In the genomic region with DNA sequence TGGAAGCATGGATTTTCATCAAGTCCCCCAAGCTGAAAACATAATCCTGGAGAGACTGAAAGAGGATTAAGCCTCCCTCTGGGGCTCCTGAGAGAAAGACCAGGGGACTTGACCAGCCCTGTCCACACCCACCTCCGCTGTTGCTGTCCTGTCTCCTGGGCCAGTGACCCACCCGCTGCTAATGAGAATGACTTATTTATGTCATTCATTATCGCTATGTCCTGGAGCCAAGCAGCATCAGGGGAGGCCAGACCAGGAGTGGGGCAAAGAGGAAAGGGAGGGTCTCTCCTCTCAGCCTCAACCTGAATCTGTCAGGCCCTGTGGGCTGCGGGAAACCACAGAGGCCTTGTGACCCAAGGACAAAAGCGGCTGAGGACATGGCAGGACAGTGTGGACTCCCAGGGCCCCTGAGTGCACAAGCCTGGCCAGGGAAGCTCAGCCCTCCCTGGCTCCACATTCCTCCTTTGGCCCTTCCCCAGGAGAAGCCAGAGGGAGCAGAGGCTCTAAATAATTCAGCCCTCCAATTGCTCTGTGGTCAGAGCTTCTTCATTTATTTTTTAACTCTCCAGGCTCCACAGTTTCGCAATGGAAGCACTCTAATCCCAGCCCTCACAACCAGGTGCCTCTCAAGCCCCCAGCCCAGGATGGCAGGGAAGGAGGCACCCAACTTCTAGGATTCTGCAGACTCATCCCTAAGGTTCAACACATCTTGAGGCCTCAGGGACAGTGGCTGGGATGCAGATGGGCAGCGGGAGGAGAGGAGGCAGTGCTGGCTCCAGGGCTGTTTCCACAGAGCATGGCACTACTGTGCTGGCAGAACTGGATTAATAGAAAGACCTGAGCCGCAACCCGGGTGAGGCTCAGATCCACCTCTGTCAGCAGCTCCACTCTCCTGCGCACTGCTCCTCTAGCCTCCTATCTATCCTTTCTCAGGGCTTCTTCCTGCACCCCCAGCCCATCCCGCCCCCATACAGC, we compare ENCODE assay signal across 1 cellular context.
TF ChIP-seq lines count a peak whose summit lies in the region.

No MANE protein-coding gene starts in this region.

TF ChIP-seq in HepG2, 621 proteins besides CTCF, POLR2A, EP300 and RAD21 (continued from another document and continues in another):
- TF ChIP-seq, protein P1, sequence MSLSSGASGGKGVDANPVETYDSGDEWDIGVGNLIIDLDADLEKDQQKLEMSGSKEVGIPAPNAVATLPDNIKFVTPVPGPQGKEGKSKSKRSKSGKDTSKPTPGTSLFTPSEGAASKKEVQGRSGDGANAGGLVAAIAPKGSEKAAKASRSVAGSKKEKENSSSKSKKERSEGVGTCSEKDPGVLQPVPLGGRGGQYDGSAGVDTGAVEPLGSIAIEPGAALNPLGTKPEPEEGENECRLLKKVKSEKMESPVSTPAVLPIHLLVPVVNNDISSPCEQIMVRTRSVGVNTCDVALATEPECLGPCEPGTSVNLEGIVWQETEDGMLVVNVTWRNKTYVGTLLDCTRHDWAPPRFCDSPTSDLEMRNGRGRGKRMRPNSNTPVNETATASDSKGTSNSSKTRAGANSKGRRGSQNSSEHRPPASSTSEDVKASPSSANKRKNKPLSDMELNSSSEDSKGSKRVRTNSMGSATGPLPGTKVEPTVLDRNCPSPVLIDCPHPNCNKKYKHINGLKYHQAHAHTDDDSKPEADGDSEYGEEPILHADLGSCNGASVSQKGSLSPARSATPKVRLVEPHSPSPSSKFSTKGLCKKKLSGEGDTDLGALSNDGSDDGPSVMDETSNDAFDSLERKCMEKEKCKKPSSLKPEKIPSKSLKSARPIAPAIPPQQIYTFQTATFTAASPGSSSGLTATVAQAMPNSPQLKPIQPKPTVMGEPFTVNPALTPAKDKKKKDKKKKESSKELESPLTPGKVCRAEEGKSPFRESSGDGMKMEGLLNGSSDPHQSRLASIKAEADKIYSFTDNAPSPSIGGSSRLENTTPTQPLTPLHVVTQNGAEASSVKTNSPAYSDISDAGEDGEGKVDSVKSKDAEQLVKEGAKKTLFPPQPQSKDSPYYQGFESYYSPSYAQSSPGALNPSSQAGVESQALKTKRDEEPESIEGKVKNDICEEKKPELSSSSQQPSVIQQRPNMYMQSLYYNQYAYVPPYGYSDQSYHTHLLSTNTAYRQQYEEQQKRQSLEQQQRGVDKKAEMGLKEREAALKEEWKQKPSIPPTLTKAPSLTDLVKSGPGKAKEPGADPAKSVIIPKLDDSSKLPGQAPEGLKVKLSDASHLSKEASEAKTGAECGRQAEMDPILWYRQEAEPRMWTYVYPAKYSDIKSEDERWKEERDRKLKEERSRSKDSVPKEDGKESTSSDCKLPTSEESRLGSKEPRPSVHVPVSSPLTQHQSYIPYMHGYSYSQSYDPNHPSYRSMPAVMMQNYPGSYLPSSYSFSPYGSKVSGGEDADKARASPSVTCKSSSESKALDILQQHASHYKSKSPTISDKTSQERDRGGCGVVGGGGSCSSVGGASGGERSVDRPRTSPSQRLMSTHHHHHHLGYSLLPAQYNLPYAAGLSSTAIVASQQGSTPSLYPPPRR (CRISPR knock-in tag; IDR thresholded peaks at IDR 0.05; ENCODE audit: borderline replicate concordance): 0 out of 2 replicates have a peak, but pooled peaks have one; percentile 8
- TF ChIP-seq, protein P2, sequence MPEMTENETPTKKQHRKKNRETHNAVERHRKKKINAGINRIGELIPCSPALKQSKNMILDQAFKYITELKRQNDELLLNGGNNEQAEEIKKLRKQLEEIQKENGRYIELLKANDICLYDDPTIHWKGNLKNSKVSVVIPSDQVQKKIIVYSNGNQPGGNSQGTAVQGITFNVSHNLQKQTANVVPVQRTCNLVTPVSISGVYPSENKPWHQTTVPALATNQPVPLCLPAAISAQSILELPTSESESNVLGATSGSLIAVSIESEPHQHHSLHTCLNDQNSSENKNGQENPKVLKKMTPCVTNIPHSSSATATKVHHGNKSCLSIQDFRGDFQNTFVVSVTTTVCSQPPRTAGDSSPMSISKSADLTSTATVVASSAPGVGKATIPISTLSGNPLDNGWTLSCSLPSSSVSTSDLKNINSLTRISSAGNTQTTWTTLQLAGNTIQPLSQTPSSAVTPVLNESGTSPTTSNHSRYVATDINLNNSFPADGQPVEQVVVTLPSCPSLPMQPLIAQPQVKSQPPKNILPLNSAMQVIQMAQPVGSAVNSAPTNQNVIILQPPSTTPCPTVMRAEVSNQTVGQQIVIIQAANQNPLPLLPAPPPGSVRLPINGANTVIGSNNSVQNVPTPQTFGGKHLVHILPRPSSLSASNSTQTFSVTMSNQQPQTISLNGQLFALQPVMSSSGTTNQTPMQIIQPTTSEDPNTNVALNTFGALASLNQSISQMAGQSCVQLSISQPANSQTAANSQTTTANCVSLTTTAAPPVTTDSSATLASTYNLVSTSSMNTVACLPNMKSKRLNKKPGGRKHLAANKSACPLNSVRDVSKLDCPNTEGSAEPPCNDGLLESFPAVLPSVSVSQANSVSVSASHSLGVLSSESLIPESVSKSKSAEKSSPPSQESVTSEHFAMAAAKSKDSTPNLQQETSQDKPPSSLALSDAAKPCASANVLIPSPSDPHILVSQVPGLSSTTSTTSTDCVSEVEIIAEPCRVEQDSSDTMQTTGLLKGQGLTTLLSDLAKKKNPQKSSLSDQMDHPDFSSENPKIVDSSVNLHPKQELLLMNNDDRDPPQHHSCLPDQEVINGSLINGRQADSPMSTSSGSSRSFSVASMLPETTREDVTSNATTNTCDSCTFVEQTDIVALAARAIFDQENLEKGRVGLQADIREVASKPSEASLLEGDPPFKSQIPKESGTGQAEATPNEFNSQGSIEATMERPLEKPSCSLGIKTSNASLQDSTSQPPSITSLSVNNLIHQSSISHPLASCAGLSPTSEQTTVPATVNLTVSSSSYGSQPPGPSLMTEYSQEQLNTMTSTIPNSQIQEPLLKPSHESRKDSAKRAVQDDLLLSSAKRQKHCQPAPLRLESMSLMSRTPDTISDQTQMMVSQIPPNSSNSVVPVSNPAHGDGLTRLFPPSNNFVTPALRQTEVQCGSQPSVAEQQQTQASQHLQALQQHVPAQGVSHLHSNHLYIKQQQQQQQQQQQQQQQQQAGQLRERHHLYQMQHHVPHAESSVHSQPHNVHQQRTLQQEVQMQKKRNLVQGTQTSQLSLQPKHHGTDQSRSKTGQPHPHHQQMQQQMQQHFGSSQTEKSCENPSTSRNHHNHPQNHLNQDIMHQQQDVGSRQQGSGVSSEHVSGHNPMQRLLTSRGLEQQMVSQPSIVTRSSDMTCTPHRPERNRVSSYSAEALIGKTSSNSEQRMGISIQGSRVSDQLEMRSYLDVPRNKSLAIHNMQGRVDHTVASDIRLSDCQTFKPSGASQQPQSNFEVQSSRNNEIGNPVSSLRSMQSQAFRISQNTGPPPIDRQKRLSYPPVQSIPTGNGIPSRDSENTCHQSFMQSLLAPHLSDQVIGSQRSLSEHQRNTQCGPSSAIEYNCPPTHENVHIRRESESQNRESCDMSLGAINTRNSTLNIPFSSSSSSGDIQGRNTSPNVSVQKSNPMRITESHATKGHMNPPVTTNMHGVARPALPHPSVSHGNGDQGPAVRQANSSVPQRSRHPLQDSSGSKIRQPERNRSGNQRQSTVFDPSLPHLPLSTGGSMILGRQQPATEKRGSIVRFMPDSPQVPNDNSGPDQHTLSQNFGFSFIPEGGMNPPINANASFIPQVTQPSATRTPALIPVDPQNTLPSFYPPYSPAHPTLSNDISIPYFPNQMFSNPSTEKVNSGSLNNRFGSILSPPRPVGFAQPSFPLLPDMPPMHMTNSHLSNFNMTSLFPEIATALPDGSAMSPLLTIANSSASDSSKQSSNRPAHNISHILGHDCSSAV (CRISPR knock-in tag; IDR thresholded peaks at IDR 0.05; ENCODE audit: borderline replicate concordance): no peak
- no peak for TF ChIP-seq SP5 (CRISPR knock-in tag; IDR thresholded peaks at IDR 0.05; ENCODE audit: borderline replicate concordance, low read depth)
- TF ChIP-seq HOXA9 (CRISPR knock-in tag; IDR thresholded peaks at IDR 0.05; ENCODE audit: borderline replicate concordance): no peak
- peak; percentile 38; the same call in 1 of the 2 replicates for TF ChIP-seq ZNF335 (CRISPR knock-in tag; IDR thresholded peaks at IDR 0.05)
- TF ChIP-seq CCDC6 (CRISPR knock-in tag; IDR thresholded peaks at IDR 0.05): 0 out of 2 replicates have a peak, but pooled peaks have one; percentile 10
- no peak for TF ChIP-seq MEIS1 (CRISPR knock-in tag; IDR thresholded peaks at IDR 0.05; ENCODE audit: borderline replicate concordance)
- TF ChIP-seq, protein P3, sequence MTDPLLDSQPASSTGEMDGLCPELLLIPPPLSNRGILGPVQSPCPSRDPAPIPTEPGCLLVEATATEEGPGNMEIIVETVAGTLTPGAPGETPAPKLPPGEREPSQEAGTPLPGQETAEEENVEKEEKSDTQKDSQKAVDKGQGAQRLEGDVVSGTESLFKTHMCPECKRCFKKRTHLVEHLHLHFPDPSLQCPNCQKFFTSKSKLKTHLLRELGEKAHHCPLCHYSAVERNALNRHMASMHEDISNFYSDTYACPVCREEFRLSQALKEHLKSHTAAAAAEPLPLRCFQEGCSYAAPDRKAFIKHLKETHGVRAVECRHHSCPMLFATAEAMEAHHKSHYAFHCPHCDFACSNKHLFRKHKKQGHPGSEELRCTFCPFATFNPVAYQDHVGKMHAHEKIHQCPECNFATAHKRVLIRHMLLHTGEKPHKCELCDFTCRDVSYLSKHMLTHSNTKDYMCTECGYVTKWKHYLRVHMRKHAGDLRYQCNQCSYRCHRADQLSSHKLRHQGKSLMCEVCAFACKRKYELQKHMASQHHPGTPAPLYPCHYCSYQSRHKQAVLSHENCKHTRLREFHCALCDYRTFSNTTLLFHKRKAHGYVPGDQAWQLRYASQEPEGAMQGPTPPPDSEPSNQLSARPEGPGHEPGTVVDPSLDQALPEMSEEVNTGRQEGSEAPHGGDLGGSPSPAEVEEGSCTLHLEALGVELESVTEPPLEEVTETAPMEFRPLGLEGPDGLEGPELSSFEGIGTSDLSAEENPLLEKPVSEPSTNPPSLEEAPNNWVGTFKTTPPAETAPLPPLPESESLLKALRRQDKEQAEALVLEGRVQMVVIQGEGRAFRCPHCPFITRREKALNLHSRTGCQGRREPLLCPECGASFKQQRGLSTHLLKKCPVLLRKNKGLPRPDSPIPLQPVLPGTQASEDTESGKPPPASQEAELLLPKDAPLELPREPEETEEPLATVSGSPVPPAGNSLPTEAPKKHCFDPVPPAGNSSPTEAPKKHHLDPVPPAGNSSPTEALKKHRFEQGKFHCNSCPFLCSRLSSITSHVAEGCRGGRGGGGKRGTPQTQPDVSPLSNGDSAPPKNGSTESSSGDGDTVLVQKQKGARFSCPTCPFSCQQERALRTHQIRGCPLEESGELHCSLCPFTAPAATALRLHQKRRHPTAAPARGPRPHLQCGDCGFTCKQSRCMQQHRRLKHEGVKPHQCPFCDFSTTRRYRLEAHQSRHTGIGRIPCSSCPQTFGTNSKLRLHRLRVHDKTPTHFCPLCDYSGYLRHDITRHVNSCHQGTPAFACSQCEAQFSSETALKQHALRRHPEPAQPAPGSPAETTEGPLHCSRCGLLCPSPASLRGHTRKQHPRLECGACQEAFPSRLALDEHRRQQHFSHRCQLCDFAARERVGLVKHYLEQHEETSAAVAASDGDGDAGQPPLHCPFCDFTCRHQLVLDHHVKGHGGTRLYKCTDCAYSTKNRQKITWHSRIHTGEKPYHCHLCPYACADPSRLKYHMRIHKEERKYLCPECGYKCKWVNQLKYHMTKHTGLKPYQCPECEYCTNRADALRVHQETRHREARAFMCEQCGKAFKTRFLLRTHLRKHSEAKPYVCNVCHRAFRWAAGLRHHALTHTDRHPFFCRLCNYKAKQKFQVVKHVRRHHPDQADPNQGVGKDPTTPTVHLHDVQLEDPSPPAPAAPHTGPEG (CRISPR knock-in tag; IDR thresholded peaks at IDR 0.05): no peak
- TF ChIP-seq HNF4A (CRISPR knock-in tag; IDR thresholded peaks at IDR 0.05): 0 out of 2 replicates have a peak, but pooled peaks have one; percentile 24
- TF ChIP-seq, protein P4, sequence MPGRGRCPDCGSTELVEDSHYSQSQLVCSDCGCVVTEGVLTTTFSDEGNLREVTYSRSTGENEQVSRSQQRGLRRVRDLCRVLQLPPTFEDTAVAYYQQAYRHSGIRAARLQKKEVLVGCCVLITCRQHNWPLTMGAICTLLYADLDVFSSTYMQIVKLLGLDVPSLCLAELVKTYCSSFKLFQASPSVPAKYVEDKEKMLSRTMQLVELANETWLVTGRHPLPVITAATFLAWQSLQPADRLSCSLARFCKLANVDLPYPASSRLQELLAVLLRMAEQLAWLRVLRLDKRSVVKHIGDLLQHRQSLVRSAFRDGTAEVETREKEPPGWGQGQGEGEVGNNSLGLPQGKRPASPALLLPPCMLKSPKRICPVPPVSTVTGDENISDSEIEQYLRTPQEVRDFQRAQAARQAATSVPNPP (CRISPR knock-in tag; IDR thresholded peaks at IDR 0.05): no peak
- no peak for TF ChIP-seq DNMT1 (CRISPR knock-in tag; IDR thresholded peaks at IDR 0.05)
- TF ChIP-seq ARNT (IDR thresholded peaks at IDR 0.05): no peak
- TF ChIP-seq SIN3B (IDR thresholded peaks at IDR 0.05; ENCODE audit: low read length): 0 out of 2 replicates have a peak, but pooled peaks have one; percentile 21
- TF ChIP-seq, protein P5, sequence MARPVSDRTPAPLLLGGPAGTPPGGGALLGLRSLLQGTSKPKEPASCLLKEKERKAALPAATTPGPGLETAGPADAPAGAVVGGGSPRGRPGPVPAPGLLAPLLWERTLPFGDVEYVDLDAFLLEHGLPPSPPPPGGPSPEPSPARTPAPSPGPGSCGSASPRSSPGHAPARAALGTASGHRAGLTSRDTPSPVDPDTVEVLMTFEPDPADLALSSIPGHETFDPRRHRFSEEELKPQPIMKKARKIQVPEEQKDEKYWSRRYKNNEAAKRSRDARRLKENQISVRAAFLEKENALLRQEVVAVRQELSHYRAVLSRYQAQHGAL (CRISPR knock-in tag; IDR thresholded peaks at IDR 0.05; ENCODE audit: not compliant biosample characterization): no peak
- TF ChIP-seq SALL2 (CRISPR knock-in tag; IDR thresholded peaks at IDR 0.05): no peak
- 0 out of 2 replicates have a peak, but pooled peaks have one; percentile 39 for TF ChIP-seq KLF11 (CRISPR knock-in tag; IDR thresholded peaks at IDR 0.05)
- no peak for TF ChIP-seq JUND (CRISPR knock-in tag; IDR thresholded peaks at IDR 0.05)
- TF ChIP-seq ZNF10 (CRISPR knock-in tag; IDR thresholded peaks at IDR 0.05; ENCODE audit: borderline replicate concordance, low read depth): 0 out of 2 replicates have a peak, but pooled peaks have one; percentile 82
- TF ChIP-seq, protein P6, sequence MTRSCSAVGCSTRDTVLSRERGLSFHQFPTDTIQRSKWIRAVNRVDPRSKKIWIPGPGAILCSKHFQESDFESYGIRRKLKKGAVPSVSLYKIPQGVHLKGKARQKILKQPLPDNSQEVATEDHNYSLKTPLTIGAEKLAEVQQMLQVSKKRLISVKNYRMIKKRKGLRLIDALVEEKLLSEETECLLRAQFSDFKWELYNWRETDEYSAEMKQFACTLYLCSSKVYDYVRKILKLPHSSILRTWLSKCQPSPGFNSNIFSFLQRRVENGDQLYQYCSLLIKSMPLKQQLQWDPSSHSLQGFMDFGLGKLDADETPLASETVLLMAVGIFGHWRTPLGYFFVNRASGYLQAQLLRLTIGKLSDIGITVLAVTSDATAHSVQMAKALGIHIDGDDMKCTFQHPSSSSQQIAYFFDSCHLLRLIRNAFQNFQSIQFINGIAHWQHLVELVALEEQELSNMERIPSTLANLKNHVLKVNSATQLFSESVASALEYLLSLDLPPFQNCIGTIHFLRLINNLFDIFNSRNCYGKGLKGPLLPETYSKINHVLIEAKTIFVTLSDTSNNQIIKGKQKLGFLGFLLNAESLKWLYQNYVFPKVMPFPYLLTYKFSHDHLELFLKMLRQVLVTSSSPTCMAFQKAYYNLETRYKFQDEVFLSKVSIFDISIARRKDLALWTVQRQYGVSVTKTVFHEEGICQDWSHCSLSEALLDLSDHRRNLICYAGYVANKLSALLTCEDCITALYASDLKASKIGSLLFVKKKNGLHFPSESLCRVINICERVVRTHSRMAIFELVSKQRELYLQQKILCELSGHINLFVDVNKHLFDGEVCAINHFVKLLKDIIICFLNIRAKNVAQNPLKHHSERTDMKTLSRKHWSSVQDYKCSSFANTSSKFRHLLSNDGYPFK (CRISPR knock-in tag; IDR thresholded peaks at IDR 0.05; ENCODE audit: borderline replicate concordance): peak; percentile 55; the same call in 1 of the 2 replicates
- no peak for TF ChIP-seq PTBP1 (IDR thresholded peaks at IDR 0.05; ENCODE audit: low read depth, low read length, poor library complexity, severe bottlenecking)
- TF ChIP-seq MEIS2 (CRISPR knock-in tag; IDR thresholded peaks at IDR 0.05): 0 out of 2 replicates have a peak, but pooled peaks have one; percentile 18
- no peak for TF ChIP-seq DPF2 (CRISPR knock-in tag; IDR thresholded peaks at IDR 0.05; ENCODE audit: borderline replicate concordance, low read depth)
